In the genomic region with DNA sequence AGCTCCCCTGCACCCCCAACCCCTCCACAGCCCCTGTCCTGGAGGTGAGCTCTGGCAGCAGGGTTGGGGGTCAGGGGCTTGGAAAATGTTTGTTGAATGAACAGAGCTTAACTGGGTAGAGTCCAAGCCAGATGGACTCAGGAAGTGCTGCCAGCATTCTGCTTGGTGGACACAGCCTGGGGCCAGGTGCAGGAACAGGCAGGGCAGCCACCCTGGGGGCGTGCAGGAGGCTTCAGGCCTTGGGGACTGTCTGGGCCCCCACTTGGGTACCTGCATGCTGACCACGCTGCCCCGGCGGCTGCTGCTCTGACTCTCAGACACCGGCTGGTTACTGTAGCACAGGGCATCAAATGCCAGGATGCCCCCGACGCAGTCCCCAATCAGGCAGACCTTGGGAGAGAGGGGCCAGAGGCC, we compare ENCODE assay signal across 15 cellular contexts.
"Had no signal": no experiment of that assay in that cellular context is flagged by ENCODE, and none has a peak within 500 bp of the region (broad histone marks: within the 10 kb centered on the region; RNA-seq: fewer than 3 reads in every experiment).

No MANE protein-coding gene starts in this region.

- H3K4me3 ChIP-seq: heart right ventricle, left lung, lower lobe of right lung, pancreas, smooth muscle cell, tibial artery, upper lobe of left lung, uterus had no signal

- ATAC-seq: esophagus mucosa; left lung; lower lobe of right lung; natural killer cell; stimulated activated effector memory CD8-positive, alpha-beta T cell treated with anti-CD3 and anti-CD28 coated beads, Interleukin-12 subunit alpha, Interleukin-12 subunit beta, amount 100 ng/mL, for 72 hours had no signal

- H3K27ac ChIP-seq: heart right ventricle, left lung, lower lobe of right lung, pancreas, tibial artery, upper lobe of left lung, uterus had no signal

- H3K9me3 ChIP-seq: heart right ventricle, left lung, lower lobe of right lung, pancreas, tibial artery, upper lobe of left lung, uterus had no signal

- H3K4me1 ChIP-seq: left lung, lower lobe of right lung, pancreas, upper lobe of left lung, uterus had no signal

- H3K27me3 ChIP-seq: heart right ventricle, left lung, pancreas, tibial artery, upper lobe of left lung, uterus had no signal

- H3K36me3 ChIP-seq: uterus had no signal

- DNase-seq: effector memory CD4-positive, alpha-beta T cell; lower lobe of right lung; natural killer cell; retina; stimulated activated CD4-positive, alpha-beta T cell treated with anti-CD3 and anti-CD28 coated beads, Interleukin-4, amount 100 ng/mL, for 1 hour; stimulated activated CD8-positive, alpha-beta memory T cell treated with anti-CD3 and anti-CD28 coated beads, Interleukin-4, amount 100 ng/mL, for 48 hours had no signal
